In the genomic region with DNA sequence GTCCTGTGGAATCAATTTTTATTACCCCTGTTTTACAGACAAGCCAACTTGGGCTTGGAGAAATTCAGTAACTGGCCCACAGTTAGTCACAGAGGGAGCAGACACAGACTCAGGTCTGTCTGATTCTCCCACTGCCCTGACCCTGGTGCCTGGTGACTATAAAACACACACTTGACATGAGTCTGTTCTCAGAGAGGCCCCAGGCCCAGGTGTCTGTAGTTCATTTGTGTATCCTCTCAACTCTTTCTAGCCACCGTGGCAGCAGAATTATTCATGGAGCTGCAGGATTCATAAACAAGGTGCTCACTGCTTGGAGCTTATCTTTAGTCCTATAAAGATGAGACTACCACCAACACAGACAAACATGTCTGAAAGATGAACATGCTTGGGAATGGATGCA, we compare ENCODE assay signal across 2 cellular contexts.
TF ChIP-seq lines count a peak whose summit lies in the region.

No MANE protein-coding gene starts in this region.

TF ChIP-seq in SK-N-SH, 30 proteins besides CTCF, POLR2A, EP300 and RAD21:
- TF ChIP-seq MXI1 (IDR thresholded peaks at IDR 0.05; ENCODE audit: low read depth, low read length) (0 out of 2 replicates have a peak, but pooled peaks have one; percentile 19), MEF2A (IDR thresholded peaks at IDR 0.05; ENCODE audit: borderline replicate concordance, low read depth) (no peak), FOXJ3 (CRISPR knock-in tag; IDR thresholded peaks at IDR 0.05) (no peak), RFX5 (IDR thresholded peaks at IDR 0.05; ENCODE audit: low read length) (no peak), FOSL2 (IDR thresholded peaks at IDR 0.05; ENCODE audit: borderline replicate concordance, low read depth) (no peak), RCOR1 (IDR thresholded peaks at IDR 0.05; ENCODE audit: low read length) (peak; percentile 11; the same call in 1 of the 2 replicates), SIN3A (IDR thresholded peaks at IDR 0.05; ENCODE audit: borderline replicate concordance, low read depth, low read length) (no peak), GABPA (IDR thresholded peaks at IDR 0.05; ENCODE audit: low read depth) (no peak)
- TF ChIP-seq, protein P1, sequence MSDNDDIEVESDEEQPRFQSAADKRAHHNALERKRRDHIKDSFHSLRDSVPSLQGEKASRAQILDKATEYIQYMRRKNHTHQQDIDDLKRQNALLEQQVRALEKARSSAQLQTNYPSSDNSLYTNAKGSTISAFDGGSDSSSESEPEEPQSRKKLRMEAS (IDR thresholded peaks at IDR 0.05; ENCODE audit: low read depth), result no peak

TF ChIP-seq in SK-N-SH treated with all-trans-retinoic acid at 6 μM for 48 hours, 23 proteins besides CTCF, POLR2A, EP300 and RAD21:
- TF ChIP-seq, protein P2, sequence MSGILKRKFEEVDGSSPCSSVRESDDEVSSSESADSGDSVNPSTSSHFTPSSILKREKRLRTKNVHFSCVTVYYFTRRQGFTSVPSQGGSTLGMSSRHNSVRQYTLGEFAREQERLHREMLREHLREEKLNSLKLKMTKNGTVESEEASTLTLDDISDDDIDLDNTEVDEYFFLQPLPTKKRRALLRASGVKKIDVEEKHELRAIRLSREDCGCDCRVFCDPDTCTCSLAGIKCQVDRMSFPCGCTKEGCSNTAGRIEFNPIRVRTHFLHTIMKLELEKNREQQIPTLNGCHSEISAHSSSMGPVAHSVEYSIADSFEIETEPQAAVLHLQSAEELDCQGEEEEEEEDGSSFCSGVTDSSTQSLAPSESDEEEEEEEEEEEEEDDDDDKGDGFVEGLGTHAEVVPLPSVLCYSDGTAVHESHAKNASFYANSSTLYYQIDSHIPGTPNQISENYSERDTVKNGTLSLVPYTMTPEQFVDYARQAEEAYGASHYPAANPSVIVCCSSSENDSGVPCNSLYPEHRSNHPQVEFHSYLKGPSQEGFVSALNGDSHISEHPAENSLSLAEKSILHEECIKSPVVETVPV (CRISPR knock-in tag; IDR thresholded peaks at IDR 0.05), result no peak
- TF ChIP-seq ZFP30 (CRISPR knock-in tag; IDR thresholded peaks at IDR 0.05) (no peak), ARNTL (CRISPR knock-in tag; IDR thresholded peaks at IDR 0.05; ENCODE audit: borderline replicate concordance, low read depth) (no peak), RARB (CRISPR knock-in tag; IDR thresholded peaks at IDR 0.05) (no peak), SNAI2 (CRISPR knock-in tag; IDR thresholded peaks at IDR 0.05) (no peak), ZNF8 (CRISPR knock-in tag; IDR thresholded peaks at IDR 0.05) (no peak), TOX (CRISPR knock-in tag; IDR thresholded peaks at IDR 0.05; ENCODE audit: borderline replicate concordance) (no peak), PPARA (CRISPR knock-in tag; IDR thresholded peaks at IDR 0.05; ENCODE audit: borderline replicate concordance) (no peak), TCF4 (CRISPR knock-in tag; IDR thresholded peaks at IDR 0.05; ENCODE audit: borderline replicate concordance) (no peak), ZFP3 (CRISPR knock-in tag; IDR thresholded peaks at IDR 0.05) (no peak), BACH2 (CRISPR knock-in tag; IDR thresholded peaks at IDR 0.05; ENCODE audit: borderline replicate concordance) (no peak), GLIS3 (CRISPR knock-in tag; IDR thresholded peaks at IDR 0.05) (no peak), ZC3H10 (CRISPR knock-in tag; IDR thresholded peaks at IDR 0.05) (no peak), CSDC2 (CRISPR knock-in tag; IDR thresholded peaks at IDR 0.05) (no peak), ZNF565 (CRISPR knock-in tag; conservative IDR thresholded peaks at IDR 0.05; ENCODE audit: low read depth) (no peak), OSR1 (CRISPR knock-in tag; IDR thresholded peaks at IDR 0.05) (no peak)
- TF ChIP-seq, protein P3, sequence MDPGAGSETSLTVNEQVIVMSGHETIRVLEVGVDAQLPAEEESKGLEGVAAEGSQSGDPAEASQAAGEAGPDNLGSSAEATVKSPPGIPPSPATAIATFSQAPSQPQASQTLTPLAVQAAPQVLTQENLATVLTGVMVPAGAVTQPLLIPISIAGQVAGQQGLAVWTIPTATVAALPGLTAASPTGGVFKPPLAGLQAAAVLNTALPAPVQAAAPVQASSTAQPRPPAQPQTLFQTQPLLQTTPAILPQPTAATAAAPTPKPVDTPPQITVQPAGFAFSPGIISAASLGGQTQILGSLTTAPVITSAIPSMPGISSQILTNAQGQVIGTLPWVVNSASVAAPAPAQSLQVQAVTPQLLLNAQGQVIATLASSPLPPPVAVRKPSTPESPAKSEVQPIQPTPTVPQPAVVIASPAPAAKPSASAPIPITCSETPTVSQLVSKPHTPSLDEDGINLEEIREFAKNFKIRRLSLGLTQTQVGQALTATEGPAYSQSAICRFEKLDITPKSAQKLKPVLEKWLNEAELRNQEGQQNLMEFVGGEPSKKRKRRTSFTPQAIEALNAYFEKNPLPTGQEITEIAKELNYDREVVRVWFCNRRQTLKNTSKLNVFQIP (CRISPR knock-in tag; IDR thresholded peaks at IDR 0.05; ENCODE audit: borderline replicate concordance, low read depth), result no peak
- TF ChIP-seq, protein P4, sequence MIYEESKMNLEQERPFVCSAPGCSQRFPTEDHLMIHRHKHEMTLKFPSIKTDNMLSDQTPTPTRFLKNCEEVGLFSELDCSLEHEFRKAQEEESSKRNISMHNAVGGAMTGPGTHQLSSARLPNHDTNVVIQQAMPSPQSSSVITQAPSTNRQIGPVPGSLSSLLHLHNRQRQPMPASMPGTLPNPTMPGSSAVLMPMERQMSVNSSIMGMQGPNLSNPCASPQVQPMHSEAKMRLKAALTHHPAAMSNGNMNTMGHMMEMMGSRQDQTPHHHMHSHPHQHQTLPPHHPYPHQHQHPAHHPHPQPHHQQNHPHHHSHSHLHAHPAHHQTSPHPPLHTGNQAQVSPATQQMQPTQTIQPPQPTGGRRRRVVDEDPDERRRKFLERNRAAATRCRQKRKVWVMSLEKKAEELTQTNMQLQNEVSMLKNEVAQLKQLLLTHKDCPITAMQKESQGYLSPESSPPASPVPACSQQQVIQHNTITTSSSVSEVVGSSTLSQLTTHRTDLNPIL (CRISPR knock-in tag; IDR thresholded peaks at IDR 0.05; ENCODE audit: low read depth), result no peak
- TF ChIP-seq, protein P5, sequence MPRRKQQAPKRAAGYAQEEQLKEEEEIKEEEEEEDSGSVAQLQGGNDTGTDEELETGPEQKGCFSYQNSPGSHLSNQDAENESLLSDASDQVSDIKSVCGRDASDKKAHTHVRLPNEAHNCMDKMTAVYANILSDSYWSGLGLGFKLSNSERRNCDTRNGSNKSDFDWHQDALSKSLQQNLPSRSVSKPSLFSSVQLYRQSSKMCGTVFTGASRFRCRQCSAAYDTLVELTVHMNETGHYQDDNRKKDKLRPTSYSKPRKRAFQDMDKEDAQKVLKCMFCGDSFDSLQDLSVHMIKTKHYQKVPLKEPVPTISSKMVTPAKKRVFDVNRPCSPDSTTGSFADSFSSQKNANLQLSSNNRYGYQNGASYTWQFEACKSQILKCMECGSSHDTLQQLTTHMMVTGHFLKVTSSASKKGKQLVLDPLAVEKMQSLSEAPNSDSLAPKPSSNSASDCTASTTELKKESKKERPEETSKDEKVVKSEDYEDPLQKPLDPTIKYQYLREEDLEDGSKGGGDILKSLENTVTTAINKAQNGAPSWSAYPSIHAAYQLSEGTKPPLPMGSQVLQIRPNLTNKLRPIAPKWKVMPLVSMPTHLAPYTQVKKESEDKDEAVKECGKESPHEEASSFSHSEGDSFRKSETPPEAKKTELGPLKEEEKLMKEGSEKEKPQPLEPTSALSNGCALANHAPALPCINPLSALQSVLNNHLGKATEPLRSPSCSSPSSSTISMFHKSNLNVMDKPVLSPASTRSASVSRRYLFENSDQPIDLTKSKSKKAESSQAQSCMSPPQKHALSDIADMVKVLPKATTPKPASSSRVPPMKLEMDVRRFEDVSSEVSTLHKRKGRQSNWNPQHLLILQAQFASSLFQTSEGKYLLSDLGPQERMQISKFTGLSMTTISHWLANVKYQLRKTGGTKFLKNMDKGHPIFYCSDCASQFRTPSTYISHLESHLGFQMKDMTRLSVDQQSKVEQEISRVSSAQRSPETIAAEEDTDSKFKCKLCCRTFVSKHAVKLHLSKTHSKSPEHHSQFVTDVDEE (CRISPR knock-in tag; IDR thresholded peaks at IDR 0.05), result no peak
- TF ChIP-seq, protein P6, sequence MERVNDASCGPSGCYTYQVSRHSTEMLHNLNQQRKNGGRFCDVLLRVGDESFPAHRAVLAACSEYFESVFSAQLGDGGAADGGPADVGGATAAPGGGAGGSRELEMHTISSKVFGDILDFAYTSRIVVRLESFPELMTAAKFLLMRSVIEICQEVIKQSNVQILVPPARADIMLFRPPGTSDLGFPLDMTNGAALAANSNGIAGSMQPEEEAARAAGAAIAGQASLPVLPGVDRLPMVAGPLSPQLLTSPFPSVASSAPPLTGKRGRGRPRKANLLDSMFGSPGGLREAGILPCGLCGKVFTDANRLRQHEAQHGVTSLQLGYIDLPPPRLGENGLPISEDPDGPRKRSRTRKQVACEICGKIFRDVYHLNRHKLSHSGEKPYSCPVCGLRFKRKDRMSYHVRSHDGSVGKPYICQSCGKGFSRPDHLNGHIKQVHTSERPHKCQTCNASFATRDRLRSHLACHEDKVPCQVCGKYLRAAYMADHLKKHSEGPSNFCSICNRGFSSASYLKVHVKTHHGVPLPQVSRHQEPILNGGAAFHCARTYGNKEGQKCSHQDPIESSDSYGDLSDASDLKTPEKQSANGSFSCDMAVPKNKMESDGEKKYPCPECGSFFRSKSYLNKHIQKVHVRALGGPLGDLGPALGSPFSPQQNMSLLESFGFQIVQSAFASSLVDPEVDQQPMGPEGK (CRISPR knock-in tag; IDR thresholded peaks at IDR 0.05; ENCODE audit: borderline replicate concordance), result no peak
TF ChIP-seq in SK-N-SH treated with all-trans-retinoic acid at 6 μM for 48 hours: peak in this region for 0.
